ENCODE assay signal across 1 cellular context in the genomic region with DNA sequence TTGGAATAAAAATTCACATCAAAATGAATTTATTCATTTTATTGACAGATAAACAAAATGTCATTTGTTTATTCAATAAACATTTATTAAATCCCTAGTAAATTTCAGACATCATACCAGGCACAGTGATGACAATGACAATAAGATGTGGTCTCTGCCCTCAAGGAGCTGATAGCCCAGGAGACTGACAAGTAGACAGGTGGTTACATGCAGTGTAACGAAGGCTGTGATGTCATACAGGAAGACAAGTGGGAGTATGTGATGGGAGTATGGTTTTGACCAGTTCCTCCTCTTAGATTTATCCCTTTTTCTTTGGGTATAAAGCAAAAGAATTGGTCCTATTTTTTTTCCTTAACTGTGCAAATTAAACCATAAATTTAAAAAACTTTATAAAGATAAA.
TF ChIP-seq lines count a peak whose summit lies in the region.
"Not testable (repeated sequence)": the region's sequence is repeated elsewhere in the genome, so short reads cannot be mapped to it uniquely, and the experiment has no call there.

No MANE protein-coding gene starts in this region.

TF ChIP-seq in HepG2, 621 proteins besides CTCF, POLR2A, EP300 and RAD21:
- TF ChIP-seq CREB1 (IDR thresholded peaks at IDR 0.05) = 0 out of 2 replicates have a peak, but pooled peaks have one; percentile 16
- not testable (repeated sequence) for TF ChIP-seq CREB1 (CRISPR knock-in tag; IDR thresholded peaks at IDR 0.05)
